In genomic region chr1:21899267-21899810, GRCh38 we compare ENCODE assay signal across 1 cellular context.
TF ChIP-seq lines count a peak whose summit lies in the region.

No MANE protein-coding gene starts in this region.

TF ChIP-seq in HepG2, 621 proteins besides CTCF, POLR2A, EP300 and RAD21 (continued from another document):
- TF ChIP-seq ZFP90 (CRISPR knock-in tag; IDR thresholded peaks at IDR 0.05; ENCODE audit: borderline replicate concordance) (0 out of 2 replicates have a peak, but pooled peaks have one; percentile 44), CHD4 (IDR thresholded peaks at IDR 0.05; ENCODE audit: borderline replicate concordance, low read length) (0 out of 2 replicates have a peak, but pooled peaks have one; percentile 38), HNF4A (CRISPR knock-in tag; IDR thresholded peaks at IDR 0.05) (0 out of 2 replicates have a peak, but pooled peaks have one; percentile 6), GABPA (IDR thresholded peaks at IDR 0.05; ENCODE audit: low read depth, low read length) (no peak), GABPA (CRISPR knock-in tag; IDR thresholded peaks at IDR 0.05; ENCODE audit: low read depth) (no peak), FLYWCH1 (CRISPR knock-in tag; IDR thresholded peaks at IDR 0.05) (no peak), XRCC5 (optimal IDR thresholded peaks at IDR 0.05; ENCODE audit: low read length) (no peak), TP53 (CRISPR knock-in tag; conservative IDR thresholded peaks at IDR 0.05) (no peak), ZMYM3 (CRISPR knock-in tag; IDR thresholded peaks at IDR 0.05) (peak; percentile 56)
